16 cellular contexts compared by ENCODE assay signal in the genomic region with DNA sequence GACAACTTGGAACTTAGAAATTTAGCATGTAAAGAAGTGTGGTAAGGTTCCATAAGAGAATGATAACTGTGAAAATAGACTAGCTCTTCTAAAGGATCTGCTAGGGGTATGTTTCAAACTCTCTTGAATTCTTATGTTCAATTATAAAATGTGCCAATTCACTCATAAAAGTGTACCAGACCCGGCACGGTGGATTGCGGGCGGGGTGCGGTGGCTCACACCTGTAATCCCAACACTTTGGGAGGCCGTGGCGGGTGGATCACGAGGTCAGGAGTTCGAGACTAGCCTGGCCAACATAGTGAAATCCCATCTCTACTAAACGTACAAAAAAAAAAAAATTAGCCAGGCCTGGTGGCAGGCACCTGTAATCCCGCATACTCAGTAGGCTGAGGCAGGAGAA.
"Had no signal": no experiment of that assay in that cellular context is flagged by ENCODE, and none has a peak within 500 bp of the region (broad histone marks: within the 10 kb centered on the region; RNA-seq: fewer than 3 reads in every experiment).

No MANE protein-coding gene starts in this region.

- H3K27ac ChIP-seq: body of pancreas, ovary had no signal

- ATAC-seq: activated CD4-positive, CD25-positive, alpha-beta regulatory T cell treated with anti-CD3 and anti-CD28 coated beads, Interleukin-2, amount 50 U/mL, for 24 hours; body of pancreas; stimulated activated memory B cell treated with anti-CD40 and anti-IgM and Interleukin-4, amounts not matched to agents 10 μg/mL and 1 μg/mL and 100 μg/mL, for 72 hours; T-cell had no signal

- H3K4me3 ChIP-seq: body of pancreas, ovary, sigmoid colon, tibial nerve, uterus had no signal

- H3K9me3 ChIP-seq: body of pancreas, ovary, tibial nerve, uterus had no signal

- H3K4me1 ChIP-seq: body of pancreas, sigmoid colon, uterus had no signal

- DNase-seq: activated CD4-positive, alpha-beta T cell treated with anti-CD3 and anti-CD28 coated beads, Interleukin-2, amount 50 U/mL, for 1 hour; activated CD8-positive, alpha-beta memory T cell treated with anti-CD3 and anti-CD28 coated beads for 24 hours; activated gamma-delta T cell treated with Interleukin-2 at 50 U/mL for 16 hours; amniotic stem cell; body of pancreas; erythroblast; midbrain; sigmoid colon; stimulated activated CD4-positive, alpha-beta T cell treated with anti-CD3 and anti-CD28 coated beads, Interleukin-2, amount 100 ng/mL, for 48 hours; T-cell; T-helper 9 cell had no signal

- H3K27me3 ChIP-seq: body of pancreas, ovary, sigmoid colon, tibial nerve, uterus had no signal

- H3K36me3 ChIP-seq: ovary, sigmoid colon, tibial nerve, uterus had no signal
